15 cellular contexts compared by ENCODE assay signal in the genomic region with DNA sequence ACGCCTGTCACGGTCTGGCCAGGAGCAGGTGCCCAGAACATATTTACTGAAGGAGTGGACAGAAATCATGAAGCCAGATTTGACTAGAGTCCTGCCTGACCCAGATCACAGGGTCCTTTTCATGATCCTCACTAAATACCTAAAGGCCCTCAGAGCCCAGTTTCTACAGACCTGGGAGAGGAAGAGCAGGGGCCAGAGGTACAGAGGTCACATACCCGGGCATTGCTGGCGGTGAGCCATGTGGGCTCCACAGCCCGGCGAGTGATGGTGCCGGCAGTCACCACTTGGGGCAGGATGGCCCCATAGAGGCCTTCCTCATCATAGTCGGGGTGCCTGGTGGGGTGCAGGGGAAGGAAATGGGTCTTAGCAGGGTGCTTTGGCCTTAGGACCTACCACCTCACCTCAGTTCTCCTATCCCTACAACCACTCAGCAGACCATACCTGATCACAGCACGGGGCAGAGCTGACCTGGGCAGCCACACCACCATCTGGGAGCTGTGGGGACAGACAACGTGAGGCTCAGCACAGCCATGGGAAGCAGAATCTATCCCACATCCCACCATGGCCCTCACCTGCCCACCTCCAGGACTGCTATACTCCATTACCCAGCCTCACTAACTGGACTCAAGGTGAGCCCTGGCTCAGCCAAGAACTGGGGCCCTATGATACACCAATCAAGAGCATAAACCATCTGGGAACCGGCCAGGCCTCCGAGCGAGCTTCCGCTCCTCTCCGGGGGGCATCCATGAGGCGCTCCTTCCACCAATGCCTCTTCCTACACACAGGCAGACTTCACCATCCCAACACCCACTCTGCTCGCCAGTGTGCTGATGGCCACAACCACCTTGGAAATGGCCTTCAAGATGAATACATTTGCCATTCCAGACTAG. TPM values are rescaled to one million over a fixed set of nuclear protein-coding genes. Genes with fewer than 3 reads are reported as not detected.
A peak's percentile ranks its signal among the peaks of the same experiment; 100 is the strongest.
DNase-seq lines count a peak whose midpoint lies in the region; ATAC-seq and TF ChIP-seq lines count a peak whose summit lies in the region.
"Had no signal": no experiment of that assay in that cellular context is flagged by ENCODE, and none has a peak within 500 bp of the region (broad histone marks: within the 10 kb centered on the region; RNA-seq: fewer than 3 reads in every experiment).

No MANE protein-coding gene starts in this region.

- H3K9me3 Mint-ChIP-seq in Calu3 (ENCODE audit: low read depth, unreplicated experiment) (no peaks in the 10 kb centered on the region), memory B cell (no peaks in the 10 kb centered on the region)
- no peaks in the 10 kb centered on the region for H3K9me3 Mint-ChIP-seq in activated T-helper 17 cell treated with anti-CD3 and anti-CD28 coated beads, Interleukin-2, amount 50 U/mL, for 72 hours

- POLR2A ChIA-PET in HEK293 (lab: Yijun Ruan, JAX) = interaction anchor here (0.6 to 4.4 kb wide), 4 partner anchors 8 to 77 kb away, joined by 4 to 21 read pairs (median 4); a partner anchor contains a TSS

- H3K27ac ChIP-seq in HEK293 (ENCODE audit: extremely low read depth, low read depth, low read length) = no peak overlapping the region
- H3K27ac ChIP-seq: gastrocnemius medialis, suprapubic skin had no signal

- H3K4me3 Mint-ChIP-seq in Calu3 (ENCODE audit: low read depth, unreplicated experiment) (no peak overlapping the region), memory B cell (no peak overlapping the region)
- H3K4me3 Mint-ChIP-seq in activated T-helper 17 cell treated with anti-CD3 and anti-CD28 coated beads, Interleukin-2, amount 50 U/mL, for 72 hours = no peak overlapping the region

- H3K36me3 Mint-ChIP-seq in Calu3 (ENCODE audit: insufficient read depth, unreplicated experiment) = peaks cover 67% of the 10 kb centered on the region
- peaks cover 98% of the 10 kb centered on the region for H3K36me3 Mint-ChIP-seq in activated T-helper 17 cell treated with anti-CD3 and anti-CD28 coated beads, Interleukin-2, amount 50 U/mL, for 72 hours (ENCODE audit: low read depth)
- H3K36me3 Mint-ChIP-seq in memory B cell = peaks cover 32% of the 10 kb centered on the region

- no peaks in the 10 kb centered on the region for H3K27me3 Mint-ChIP-seq in Calu3 (ENCODE audit: unreplicated experiment)
- no peaks in the 10 kb centered on the region for H3K27me3 Mint-ChIP-seq in activated T-helper 17 cell treated with anti-CD3 and anti-CD28 coated beads, Interleukin-2, amount 50 U/mL, for 72 hours
- no peaks in the 10 kb centered on the region for H3K27me3 Mint-ChIP-seq in memory B cell

- intact Hi-C loops in Calu3 (cut with micrococcal nuclease; ENCODE audit: unreplicated experiment) = no loop called here
- intact Hi-C loops in sciatic nerve (cut with DNase I) = no loop called here

- H3K4me3 ChIP-seq in HEK293 (ENCODE audit: low read depth, low read length) = no peak overlapping the region
- H3K4me3 ChIP-seq: gastrocnemius medialis, suprapubic skin had no signal

- peak; percentile 30 for DNase-seq in Calu3
- DNase-seq in memory B cell (ENCODE audit: low spot score in 2 of 2) = no peak
- DNase-seq in pons (ENCODE audit: low spot score) = no peak
- DNase-seq in kidney glomerular epithelial cell (lab: John Stamatoyannopoulos, UW) = no peak
- no peak for DNase-seq in sciatic nerve (ENCODE audit: low spot score)
- DNase-seq: activated T-cell treated with anti-CD3 and anti-CD28 coated beads, Interleukin-2, amount 50 U/mL, for 1 hour; effector CD8-positive, alpha-beta T cell; gastrocnemius medialis; GOT3; NCI-H1092 treated with DMSO at 0.1 percent for 48 hours; NCI-H524; SIG-M5 had no signal

- TF ChIP-seq CTCF in Calu3 (IDR thresholded peaks at IDR 0.05; ENCODE audit: unreplicated experiment) (peak; percentile 27), HEK293 (tag by site-specific recombination; IDR thresholded peaks at IDR 0.05) (0 out of 2 replicates have a peak, but pooled peaks have one; percentile 9)

- no peak for ATAC-seq in activated T-helper 17 cell treated with anti-CD3 and anti-CD28 coated beads, Interleukin-2, amount 50 U/mL, for 72 hours (replicated peaks)
- ATAC-seq in memory B cell (ENCODE audit: low read depth) (no peak), sciatic nerve (no peak)
- ATAC-seq: gastrocnemius medialis had no signal

- H3K9me3 ChIP-seq in HEK293 (ENCODE audit: control insufficient read depth, insufficient read depth, low read depth, low read length) = no peaks in the 10 kb centered on the region
- H3K9me3 ChIP-seq: gastrocnemius medialis, suprapubic skin had no signal

- no peaks in the 10 kb centered on the region for H3K4me1 ChIP-seq in HEK293 (ENCODE audit: control insufficient read depth, insufficient read depth, low read length)
- H3K4me1 ChIP-seq: gastrocnemius medialis, suprapubic skin had no signal

- H3K36me3 ChIP-seq in HEK293 (ENCODE audit: control insufficient read depth in 2 of 2, insufficient read depth in 1 of 2, low read length in 2 of 2) = peaks cover 76 to 100% of the 10 kb centered on the region in 2 experiments

- H3K27ac Mint-ChIP-seq in Calu3 (ENCODE audit: unreplicated experiment) = no peak overlapping the region
- peak overlapping the region; percentile 54 for H3K27ac Mint-ChIP-seq in activated T-helper 17 cell treated with anti-CD3 and anti-CD28 coated beads, Interleukin-2, amount 50 U/mL, for 72 hours
- H3K27ac Mint-ChIP-seq in memory B cell = peak overlapping the region; percentile 35

- no TSS peak for BruUV-seq in Calu3 (replicated peaks; lab: Mats Ljungman, UMichigan)

- CTCF ChIA-PET in Calu3 (lab: Charles Lee) = no interaction called here
- CTCF ChIA-PET in HEK293 (lab: Yijun Ruan, JAX) = interaction anchor here (0.5 to 3.7 kb wide), 3 partner anchors 10 to 115 kb away, joined by 3 to 18 read pairs (median 3); no protein-coding TSS in a partner anchor

- H3K4me1 Mint-ChIP-seq in Calu3 (ENCODE audit: low read depth, unreplicated experiment) (peaks cover 18% of the 10 kb centered on the region), memory B cell (peaks cover 7% of the 10 kb centered on the region)
- peaks cover 10% of the 10 kb centered on the region for H3K4me1 Mint-ChIP-seq in activated T-helper 17 cell treated with anti-CD3 and anti-CD28 coated beads, Interleukin-2, amount 50 U/mL, for 72 hours

TF ChIP-seq in HEK293, 187 proteins besides CTCF, POLR2A, EP300 and RAD21:
- TF ChIP-seq, protein P1, sequence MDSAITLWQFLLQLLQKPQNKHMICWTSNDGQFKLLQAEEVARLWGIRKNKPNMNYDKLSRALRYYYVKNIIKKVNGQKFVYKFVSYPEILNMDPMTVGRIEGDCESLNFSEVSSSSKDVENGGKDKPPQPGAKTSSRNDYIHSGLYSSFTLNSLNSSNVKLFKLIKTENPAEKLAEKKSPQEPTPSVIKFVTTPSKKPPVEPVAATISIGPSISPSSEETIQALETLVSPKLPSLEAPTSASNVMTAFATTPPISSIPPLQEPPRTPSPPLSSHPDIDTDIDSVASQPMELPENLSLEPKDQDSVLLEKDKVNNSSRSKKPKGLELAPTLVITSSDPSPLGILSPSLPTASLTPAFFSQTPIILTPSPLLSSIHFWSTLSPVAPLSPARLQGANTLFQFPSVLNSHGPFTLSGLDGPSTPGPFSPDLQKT (IDR thresholded peaks at IDR 0.05; ENCODE audit: borderline replicate concordance, low read depth, low read length) = no peak
- peak; percentile 38; the same call in 1 of the 2 replicates for TF ChIP-seq GLIS1 (tag by site-specific recombination; IDR thresholded peaks at IDR 0.05)

RNA-seq across cellular contexts. Expression of a gene that starts 12.9 kb away (rescaled TPM):
- total RNA-seq in Calu3 (2022) (83.6 and 92.3 TPM in 2 replicates), sciatic nerve (64.3 TPM)
- 10 to 100 TPM; 76.9 to 89.7 TPM for total RNA-seq in activated T-helper 17 cell treated with anti-CD3 and anti-CD28 coated beads, Interleukin-2, amount 50 U/mL, for 72 hours
